In genomic region chr2:45649855-45650806, GRCh38 we compare ENCODE assay signal across 8 cellular contexts. TPM values are rescaled to one million over a fixed set of nuclear protein-coding genes. Genes with fewer than 3 reads are reported as not detected.
DNase-seq lines count a peak whose midpoint lies in the region; ATAC-seq and TF ChIP-seq lines count a peak whose summit lies in the region.

No MANE protein-coding gene starts in this region.

- TF ChIP-seq POLR2A in heart left ventricle (IDR thresholded peaks at IDR 0.05) = no peak

- DNase-seq in BJ (ENCODE audit: low read depth) (no peak), GM19238 (ENCODE audit: insufficient read length, low spot score) (peak; percentile 37), SK-N-DZ (ENCODE audit: low spot score) (peak; percentile 44), heart left ventricle (peak; percentile 82 to 91 (median 86)), pons (ENCODE audit: low spot score) (peak; percentile 67), aorta (peak; percentile 82 to 91)
- DNase-seq in activated naive CD8-positive, alpha-beta T cell treated with anti-CD3 and anti-CD28 coated beads, Interleukin-2, amount 50 U/mL, for 16 hours (ENCODE audit: low read depth, low spot score) = peak; percentile 5

- CTCF ChIA-PET in BJ (lab: Yijun Ruan, JAX) = interaction anchor here (0.6 to 2.9 kb wide), 9 partner anchors 17 to 340 kb away, joined by 3 to 19 read pairs (median 4); no protein-coding TSS in a partner anchor

- H3K27ac ChIP-seq in heart left ventricle = peak overlapping the region; percentile 97 to 100 (median 100)
- peak overlapping the region; percentile 88 to 93 for H3K27ac ChIP-seq in aorta (ENCODE audit: low read depth in 1 of 2, low read length in 2 of 2)

- H3K4me1 ChIP-seq in heart left ventricle = peaks cover 4 to 43% (median 34%) of the 10 kb centered on the region in 12 donors
- H3K4me1 ChIP-seq in aorta (ENCODE audit: control insufficient read depth in 1 of 2, insufficient read depth in 2 of 2, low read length in 2 of 2) = no peaks in the 10 kb centered on the region

- peak overlapping the region; percentile 83 for H3K4me3 ChIP-seq in BJ (ENCODE audit: low read depth, low read length)
- H3K4me3 ChIP-seq in heart left ventricle = peak overlapping the region; percentile 54 to 95 (median 84)
- H3K4me3 ChIP-seq in aorta (ENCODE audit: low read length in 2 of 2) = peak overlapping the region; percentile 72 to 88

- peak; percentile 22 for ATAC-seq in HG03439 (IDR thresholded peaks at IDR 0.05; ENCODE audit: unreplicated experiment)
- peak; percentile 61 to 69 (median 64) for ATAC-seq in heart left ventricle
- peak; percentile 75 for ATAC-seq in aorta (ENCODE audit: low FRiP score)

- intact Hi-C loops in heart left ventricle (cut with DNase I) (loop anchor here in 8 of 10 donors (2.0 to 10.0 kb wide), 11 partner anchors 57 to 232 kb away; no protein-coding TSS in a partner anchor), aorta (cut with DNase I) (loop anchor here in 1 of 2 donors (5.0 kb wide), 1 partner anchor 342 kb away; no protein-coding TSS in a partner anchor)

- POLR2A ChIA-PET in BJ (lab: Charles Lee) = interaction anchor here (0.6 kb wide), 2 partner anchors 669 to 1062 kb away, joined by 3 to 7 read pairs; no protein-coding TSS in a partner anchor

- H3K9me3 ChIP-seq in heart left ventricle = no peaks in the 10 kb centered on the region
- no peaks in the 10 kb centered on the region for H3K9me3 ChIP-seq in aorta (ENCODE audit: control insufficient read depth, low read length)

- TF ChIP-seq CTCF in BJ (IDR thresholded peaks at IDR 0.05; ENCODE audit: insufficient read depth, low read depth, low read length) = no peak
- no peak for TF ChIP-seq CTCF in heart left ventricle (IDR thresholded peaks at IDR 0.05)

- WGBS in heart left ventricle, 4 donors = 0 to 1% (median 1%) methylated on average over 48 to 65 of the region's 65 CpGs
- WGBS in aorta, 2 donors = 0% methylated on average over 65 of the region's 65 CpGs

- H3K36me3 ChIP-seq in BJ (ENCODE audit: control insufficient read depth, insufficient read depth, low read length) (no peaks in the 10 kb centered on the region), heart left ventricle (no peaks in the 10 kb centered on the region), aorta (ENCODE audit: control insufficient read depth in 1 of 2, insufficient read depth in 2 of 2, low read length in 1 of 2) (no peaks in the 10 kb centered on the region)

- H3K27me3 ChIP-seq in BJ (ENCODE audit: control insufficient read depth, insufficient read depth, low read length) (no peaks in the 10 kb centered on the region), heart left ventricle (no peaks in the 10 kb centered on the region), aorta (ENCODE audit: control insufficient read depth in 1 of 2, insufficient read depth in 2 of 2, low read length in 1 of 2) (no peaks in the 10 kb centered on the region)

RNA-seq across cellular contexts. Expression of gene PRKCE, which starts 1.3 kb away (rescaled TPM):
- polyA plus RNA-seq in BJ (2011; rRNA removed) (17.1 and 19.7 TPM in 2 replicates), heart left ventricle (10 to 100 TPM in 1 of 2 donors, 1 to 10 TPM in 1; 4.1 to 16.1 TPM), aorta (1 to 10 TPM; 1.5 to 2.0 TPM)
- polyA minus RNA-seq in BJ (2011; rRNA and poly(A)+ RNA removed) = 31.5 and 34.1 TPM in 2 replicates
- 7.0 and 8.8 TPM in 2 replicates for polyA plus RNA-seq in SK-N-DZ (2014; cell fraction: cytosol; rRNA removed)
- 5.8 and 9.9 TPM in 2 replicates for polyA plus RNA-seq in SK-N-DZ (2014; cell fraction: nucleus; rRNA removed)
- total RNA-seq in heart left ventricle (10 to 100 TPM in 8 of 9 donors, 1 to 10 TPM in 1; 7.8 to 22.3 (median 16.4) TPM), aorta (10 to 100 TPM; 20.3 to 23.8 TPM)

RNA-seq across cellular contexts. Expression of gene SRBD1, which starts 39.1 kb away (rescaled TPM):
- polyA plus RNA-seq in BJ (2011; rRNA removed) = 2.7 and 6.6 TPM in 2 replicates
- polyA minus RNA-seq in BJ (2011; rRNA and poly(A)+ RNA removed) = 6.1 and 9.2 TPM in 2 replicates
- 12.6 and 13.0 TPM in 2 replicates for polyA plus RNA-seq in SK-N-DZ (2014; cell fraction: cytosol; rRNA removed)
- polyA plus RNA-seq in SK-N-DZ (2014; cell fraction: nucleus; rRNA removed) = 7.3 and 7.9 TPM in 2 replicates
- total RNA-seq in heart left ventricle = 10 to 100 TPM in 6 of 9 donors, 1 to 10 TPM in 3; 4.6 to 16.9 (median 11.2) TPM
- 1 to 10 TPM; 3.0 to 3.8 TPM for polyA plus RNA-seq in heart left ventricle
- 10 to 100 TPM; 14.5 to 21.2 TPM for total RNA-seq in aorta
- polyA plus RNA-seq in aorta = 1 to 10 TPM; 5.4 to 6.6 TPM

Comparison
In these comparisons a context has a peak if more than half of its experiments do, and no peak if none do; other contexts are left out.
1. ATAC-seq: peak in every context shown above with its lines; median percentile 75 in aorta; 64 in heart left ventricle; 22 in HG03439.